In genomic region chr10:24618401-24618800, GRCh38 we compare ENCODE assay signal across 13 cellular contexts.
DNase-seq lines count a peak whose midpoint lies in the region; ATAC-seq and TF ChIP-seq lines count a peak whose summit lies in the region.
"Had no signal": no experiment of that assay in that cellular context is flagged by ENCODE, and none has a peak within 500 bp of the region (broad histone marks: within the 10 kb centered on the region; RNA-seq: fewer than 3 reads in every experiment).

No MANE protein-coding gene starts in this region.

- WGBS in mesendoderm (ENCODE audit: extremely low coverage, insufficient coverage, low lambda C conversion rate) = no CpG with 5 or more reads among the region's 5 CpGs

- H3K27me3 Mint-ChIP-seq in type B pancreatic cell = no peaks in the 10 kb centered on the region
- H3K27me3 Mint-ChIP-seq: effector memory CD8-positive, alpha-beta T cell; stimulated activated naive B cell treated with anti-CD40 and anti-IgM and Interleukin-4, amounts not matched to agents 10 μg/mL and 1 μg/mL and 100 μg/mL, for 72 hours had no signal

- H3K27me3 ChIP-seq in mesendoderm (ENCODE audit: insufficient read depth, low read length, poor library complexity) (no peaks in the 10 kb centered on the region), SJCRH30 (no peaks in the 10 kb centered on the region)
- H3K27me3 ChIP-seq: BE2C had no signal

- no peaks in the 10 kb centered on the region for H3K79me1 ChIP-seq in mesendoderm (ENCODE audit: low read length)

- peak overlapping the region; percentile 81 for H3K27ac Mint-ChIP-seq in type B pancreatic cell
- H3K27ac Mint-ChIP-seq: stimulated activated naive B cell treated with anti-CD40 and anti-IgM and Interleukin-4, amounts not matched to agents 10 μg/mL and 1 μg/mL and 100 μg/mL, for 72 hours had no signal

- no peak overlapping the region for H2BK15ac ChIP-seq in mesendoderm (replicated peaks; ENCODE audit: low read depth)

- H3K4me1 ChIP-seq in mesendoderm (ENCODE audit: control insufficient read depth, low read depth, low read length) = no peaks in the 10 kb centered on the region
- H3K4me1 ChIP-seq in SJCRH30 = no peaks in the 10 kb centered on the region
- H3K4me1 ChIP-seq: BE2C had no signal

- no peak overlapping the region for H2BK120ac ChIP-seq in mesendoderm (ENCODE audit: low read depth, low read length)

- H3K9me3 ChIP-seq in SJCRH30 (replicated peaks) = no peaks in the 10 kb centered on the region
- H3K9me3 ChIP-seq: BE2C had no signal

- H3K4me3 Mint-ChIP-seq in type B pancreatic cell = peak overlapping the region; percentile 78
- H3K4me3 Mint-ChIP-seq: effector memory CD8-positive, alpha-beta T cell; stimulated activated naive B cell treated with anti-CD40 and anti-IgM and Interleukin-4, amounts not matched to agents 10 μg/mL and 1 μg/mL and 100 μg/mL, for 72 hours had no signal

- H2AK5ac ChIP-seq in mesendoderm (ENCODE audit: low read length) = no peak overlapping the region

- H3K36me3 ChIP-seq in mesendoderm (ENCODE audit: control insufficient read depth, insufficient read depth, low read length) (peaks cover 3% of the 10 kb centered on the region), SJCRH30 (no peaks in the 10 kb centered on the region)
- H3K36me3 ChIP-seq: BE2C had no signal

- DNase-seq in stimulated activated CD4-positive, alpha-beta T cell treated with anti-CD3 and anti-CD28 coated beads, Interleukin-2, amount 100 ng/mL, for 4 hours (ENCODE audit: low read depth) = peak; percentile 6
- no peak for DNase-seq in stimulated activated CD4-positive, alpha-beta T cell treated with anti-CD3 and anti-CD28 coated beads, Interleukin-4, amount 100 ng/mL, for 4 hours
- DNase-seq in mesendoderm (peak; percentile 65), type B pancreatic cell (ENCODE audit: extremely low spot score, unreplicated experiment) (no peak), SHP77 treated with DMSO at 0.1 percent for 48 hours (lab: John Stamatoyannopoulos, UW) (no peak), SJCRH30 (no peak), left ventricle myocardium superior (no peak)
- DNase-seq: activated gamma-delta T cell; stimulated activated naive B cell treated with anti-CD40 and anti-IgM and Interleukin-4, amounts not matched to agents 10 μg/mL and 1 μg/mL and 100 μg/mL, for 72 hours had no signal

- H4K8ac ChIP-seq in mesendoderm (ENCODE audit: low read depth, low read length) = no peak overlapping the region

- intact Hi-C loops in left ventricle myocardium superior (cut with micrococcal nuclease) = loop anchor here (5.0 kb wide), 1 partner anchor 464 kb away; no protein-coding TSS in a partner anchor

- no peak overlapping the region for H4K5ac ChIP-seq in mesendoderm (ENCODE audit: low read length)

- peaks cover 27% of the 10 kb centered on the region for H3K36me3 Mint-ChIP-seq in type B pancreatic cell

- H3K56ac ChIP-seq in mesendoderm (ENCODE audit: low read length) = no peak overlapping the region

- H3K4me2 ChIP-seq in mesendoderm (ENCODE audit: low read length) = no peak overlapping the region

- H3K4me1 Mint-ChIP-seq in type B pancreatic cell (ENCODE audit: unreplicated experiment) = peaks cover 14% of the 10 kb centered on the region

- ATAC-seq in left ventricle myocardium superior = no peak
- ATAC-seq: stimulated activated naive B cell treated with anti-CD40 and anti-IgM and Interleukin-4, amounts not matched to agents 10 μg/mL and 1 μg/mL and 100 μg/mL, for 72 hours had no signal

- H3K79me2 ChIP-seq in mesendoderm (ENCODE audit: control insufficient read depth, insufficient read depth, low read length) = no peaks in the 10 kb centered on the region

- no peak for TF ChIP-seq CTCF in type B pancreatic cell (conservative IDR thresholded peaks at IDR 0.05)

- H3K23ac ChIP-seq in mesendoderm (ENCODE audit: low read length) = no peak overlapping the region

- H3K9ac ChIP-seq in mesendoderm (ENCODE audit: low read length) = no peak overlapping the region

- no peak overlapping the region for H3K4ac ChIP-seq in mesendoderm (ENCODE audit: low read depth, low read length)

- H3K4me3 ChIP-seq in mesendoderm (ENCODE audit: low read length) (no peak overlapping the region), SJCRH30 (no peak overlapping the region)
- H3K4me3 ChIP-seq: skin epidermis had no signal

- no peaks in the 10 kb centered on the region for H3K9me3 Mint-ChIP-seq in type B pancreatic cell
- H3K9me3 Mint-ChIP-seq: effector memory CD8-positive, alpha-beta T cell; stimulated activated naive B cell treated with anti-CD40 and anti-IgM and Interleukin-4, amounts not matched to agents 10 μg/mL and 1 μg/mL and 100 μg/mL, for 72 hours had no signal

- H3K27ac ChIP-seq in angular gyrus (ENCODE audit: low read depth, low read length) (peak overlapping the region; percentile 41), mesendoderm (ENCODE audit: low read depth, low read length) (no peak overlapping the region), SJCRH30 (no peak overlapping the region)
- H3K27ac ChIP-seq: skin epidermis had no signal

- no peak overlapping the region for H2BK5ac ChIP-seq in mesendoderm (ENCODE audit: low read length)

- no peak overlapping the region for H3K18ac ChIP-seq in mesendoderm (ENCODE audit: low read length)

Comparison
In these comparisons a context has a peak if more than half of its experiments do, and no peak if none do; other contexts are left out.
1. DNase-seq: peak in stimulated activated CD4-positive, alpha-beta T cell treated with anti-CD3 and anti-CD28 coated beads, Interleukin-2, amount 100 ng/mL, for 4 hours (single experiment) and mesendoderm (single experiment); none in stimulated activated CD4-positive, alpha-beta T cell treated with anti-CD3 and anti-CD28 coated beads, Interleukin-4, amount 100 ng/mL, for 4 hours (0 of 2), type B pancreatic cell (single experiment), SHP77 treated with DMSO at 0.1 percent for 48 hours (single experiment), SJCRH30 (0 of 2) and left ventricle myocardium superior (single experiment).